ENCODE assay signal across 22 cellular contexts in the genomic region with DNA sequence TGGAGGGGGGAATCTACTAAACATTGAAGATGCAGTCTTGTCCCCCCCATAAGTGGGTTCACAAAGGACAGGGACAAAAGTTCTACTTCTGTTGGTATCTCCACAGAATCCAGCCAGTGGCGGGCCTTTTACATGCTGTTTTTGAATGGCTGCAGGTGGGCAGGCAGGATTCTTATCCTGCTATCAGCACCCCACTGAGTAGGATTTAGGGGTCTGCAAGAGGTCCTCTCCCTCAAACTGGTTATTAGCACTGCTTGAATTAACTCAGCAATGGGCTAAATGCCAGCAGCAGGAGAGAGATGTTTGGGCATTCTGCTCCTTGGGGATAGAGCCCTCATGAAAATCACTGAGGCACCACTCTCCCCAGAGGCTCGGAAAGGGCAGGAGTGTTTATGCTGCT. TPM values are rescaled to one million over a fixed set of nuclear protein-coding genes. Genes with fewer than 3 reads are reported as not detected.
DNase-seq lines count a peak whose midpoint lies in the region; ATAC-seq and TF ChIP-seq lines count a peak whose summit lies in the region.
"Had no signal": no experiment of that assay in that cellular context is flagged by ENCODE, and none has a peak within 500 bp of the region (broad histone marks: within the 10 kb centered on the region; RNA-seq: fewer than 3 reads in every experiment).

No MANE protein-coding gene starts in this region.

- TF ChIP-seq CTCF in type B pancreatic cell (conservative IDR thresholded peaks at IDR 0.05) (no peak), ovary (IDR thresholded peaks at IDR 0.05) (no peak)

- H3K27me3 ChIP-seq in NT2/D1 (ENCODE audit: insufficient read depth, insufficient read length), result no peaks in the 10 kb centered on the region
- no peaks in the 10 kb centered on the region for H3K27me3 ChIP-seq in iPS-18a (ENCODE audit: control insufficient read depth, insufficient read depth, low read length)
- H3K27me3 ChIP-seq in ovary, result no peaks in the 10 kb centered on the region
- H3K27me3 ChIP-seq: Peyer's patch had no signal

- H3K27me3 Mint-ChIP-seq in type B pancreatic cell, result peaks cover 49% of the 10 kb centered on the region

- H3K27ac Mint-ChIP-seq in type B pancreatic cell, result peak overlapping the region; percentile 36
- H3K27ac Mint-ChIP-seq: CD8-positive, alpha-beta T cell had no signal

- TF ChIP-seq EP300 in ovary (IDR thresholded peaks at IDR 0.05), result no peak

- H3K36me3 ChIP-seq in NT2/D1 (ENCODE audit: insufficient read depth, insufficient read length, low read length), result no peaks in the 10 kb centered on the region
- no peaks in the 10 kb centered on the region for H3K36me3 ChIP-seq in iPS-18a (ENCODE audit: control insufficient read depth, low read depth, low read length)
- H3K36me3 ChIP-seq in ovary, result no peaks in the 10 kb centered on the region
- H3K36me3 ChIP-seq: BE2C, Peyer's patch had no signal

- intact Hi-C loops in ovary (cut with DNase I), result no loop called here

- H3K4me1 ChIP-seq in NT2/D1 (ENCODE audit: insufficient read depth, insufficient read length) (peaks cover 30% of the 10 kb centered on the region), iPS-18a (ENCODE audit: control insufficient read depth, low read depth, low read length) (peaks cover 62% of the 10 kb centered on the region), ovary (ENCODE audit: insufficient read depth) (no peaks in the 10 kb centered on the region)
- H3K4me1 ChIP-seq: Peyer's patch had no signal

- H3K9me3 ChIP-seq in NT2/D1 (ENCODE audit: insufficient read depth, low read length), result no peaks in the 10 kb centered on the region
- H3K9me3 ChIP-seq in iPS-18a (ENCODE audit: control insufficient read depth, low read depth, low read length), result no peaks in the 10 kb centered on the region
- H3K9me3 ChIP-seq in ovary, result no peaks in the 10 kb centered on the region
- H3K9me3 ChIP-seq: BE2C, Peyer's patch had no signal

- H3K4me3 Mint-ChIP-seq in type B pancreatic cell, result no peak overlapping the region
- H3K4me3 Mint-ChIP-seq: CD8-positive, alpha-beta T cell had no signal

- no peak for TF ChIP-seq POLR2A in ovary (IDR thresholded peaks at IDR 0.05)

- H3K36me3 Mint-ChIP-seq in type B pancreatic cell, result no peaks in the 10 kb centered on the region
- H3K36me3 Mint-ChIP-seq: CD8-positive, alpha-beta T cell had no signal

- no peak for ATAC-seq in HG03280 (IDR thresholded peaks at IDR 0.05; ENCODE audit: unreplicated experiment)
- ATAC-seq: CD8-positive, alpha-beta T cell; GM12878; Right ventricle myocardium inferior had no signal

- 88 to 94% (median 92%) methylated on average over 2 of the region's 2 CpGs for WGBS in ovary, 3 donors

- no peaks in the 10 kb centered on the region for H3K9me3 Mint-ChIP-seq in type B pancreatic cell
- H3K9me3 Mint-ChIP-seq: CD8-positive, alpha-beta T cell had no signal

- DNase-seq in NCI-H524 (lab: John Stamatoyannopoulos, UW) (peak; percentile 41 to 50), NCI-H524 treated with DMSO at 0.1 percent for 48 hours (lab: John Stamatoyannopoulos, UW) (no peak), NT2/D1 (ENCODE audit: low read depth, low spot score) (no peak), type B pancreatic cell (ENCODE audit: extremely low spot score, unreplicated experiment) (no peak), NCI-H1048 (lab: John Stamatoyannopoulos, UW) (no peak), ovary (no peak)
- DNase-seq: 8988T; BE2C; CD8-positive, alpha-beta T cell; DND-41; GDM1; GOT3; NCI-H187 treated with DMSO at 0.1 percent for 48 hours; NCI-H446; NCI-H82; Peyer's patch had no signal

- peaks cover 40% of the 10 kb centered on the region for H3K4me1 Mint-ChIP-seq in type B pancreatic cell (ENCODE audit: unreplicated experiment)

- H3K27ac ChIP-seq in iPS-18a (ENCODE audit: low read length) (peak overlapping the region; percentile 31), ovary (no peak overlapping the region)
- H3K27ac ChIP-seq: Peyer's patch, SK-N-MC had no signal

- H3K9ac ChIP-seq in NT2/D1 (ENCODE audit: insufficient read length, low read depth), result peak overlapping the region; percentile 3
- H3K9ac ChIP-seq in iPS-18a (ENCODE audit: low read length), result no peak overlapping the region

- H3K4me3 ChIP-seq in NT2/D1 (ENCODE audit: insufficient read length, low read depth) (no peak overlapping the region), iPS-18a (ENCODE audit: low read length) (peak overlapping the region; percentile 17), ovary (no peak overlapping the region)
- H3K4me3 ChIP-seq: GM12878, Peyer's patch, SK-N-MC had no signal

RNA-seq across cellular contexts. Expression of gene SEMA5B, which starts 40.3 kb away (rescaled TPM):
- 0.50 and 12.8 TPM in 2 replicates for total RNA-seq in type B pancreatic cell (ENCODE audit: low replicate concordance)
- 1 to 10 TPM in 3 of 7 donors, under 1 TPM in 4; 0.22 to 2.4 (median 0.36) TPM for total RNA-seq in ovary
- polyA plus RNA-seq in ovary, result 1 to 10 TPM; 1.3 to 3.1 TPM
- total RNA-seq: CD8-positive, alpha-beta T cell; GM12878; HT-29 had no signal

Comparison
In these comparisons a context has a peak if more than half of its experiments do, and no peak if none do; other contexts are left out.
1. DNase-seq: peak in NCI-H524 (2 of 2); none in NCI-H524 treated with DMSO at 0.1 percent for 48 hours (single experiment), NT2/D1 (single experiment), type B pancreatic cell (single experiment), NCI-H1048 (single experiment) and ovary (0 of 5).